1 cellular context compared by ENCODE assay signal in genomic region chr17:78818152-78818846, GRCh38.
TF ChIP-seq lines count a peak whose summit lies in the region.

No MANE protein-coding gene starts in this region.

TF ChIP-seq in K562, 482 proteins besides CTCF, POLR2A, EP300 and RAD21:
- TF ChIP-seq GTF2A2 (tag; IDR thresholded peaks at IDR 0.05) (0 out of 2 replicates have a peak, but pooled peaks have one; percentile 26), MBD2 (IDR thresholded peaks at IDR 0.05; ENCODE audit: borderline replicate concordance, low read depth) (no peak), ZNF695 (CRISPR knock-in tag; IDR thresholded peaks at IDR 0.05) (no peak), CEBPG (CRISPR knock-in tag; IDR thresholded peaks at IDR 0.05) (0 out of 2 replicates have a peak, but pooled peaks have one; percentile 5), CEBPG (tag; conservative IDR thresholded peaks at IDR 0.05 in 1 of 2, IDR thresholded peaks at IDR 0.05 in 1 of 2) (no peak), PRMT5 (CRISPR knock-in tag; IDR thresholded peaks at IDR 0.05) (no peak), AFF1 (IDR thresholded peaks at IDR 0.05; ENCODE audit: low read depth in 1 of 2, partially characterized antibody in 2 of 2) (no peak), ATF2 (CRISPR knock-in tag; IDR thresholded peaks at IDR 0.05) (no peak), CBFA2T2 (conservative IDR thresholded peaks at IDR 0.05) (no peak), C11orf30 (IDR thresholded peaks at IDR 0.05; ENCODE audit: low read depth) (no peak), SIN3A (IDR thresholded peaks at IDR 0.05; ENCODE audit: borderline replicate concordance in 2 of 2, control insufficient read depth in 1 of 2, low read depth in 2 of 2, low read length in 2 of 2) (no peak), ZNF699 (CRISPR knock-in tag; IDR thresholded peaks at IDR 0.05; ENCODE audit: insufficient replicate concordance) (no peak), ZNF717 (CRISPR knock-in tag; IDR thresholded peaks at IDR 0.05) (no peak), ZNF146 (CRISPR knock-in tag; IDR thresholded peaks at IDR 0.05; ENCODE audit: unreplicated experiment) (no peak)
